Comparison of ENCODE assay signal across 25 cellular contexts in genomic region chr11:86641537-86642270, GRCh38.
"Had no signal": no experiment of that assay in that cellular context is flagged by ENCODE, and none has a peak within 500 bp of the region (broad histone marks: within the 10 kb centered on the region; RNA-seq: fewer than 3 reads in every experiment).

No MANE protein-coding gene starts in this region.

- H3K36me3 ChIP-seq: colonic mucosa, neutrophil, ovary, right lobe of liver, thyroid gland had no signal

- H3K4me3 ChIP-seq: colonic mucosa, dorsolateral prefrontal cortex, ovary, right lobe of liver, thyroid gland had no signal

- DNase-seq: activated B cell treated with CpG ODN at 0.5 μM for 24 hours; activated CD4-positive, alpha-beta T cell treated with anti-CD3 and anti-CD28 coated beads, Interleukin-2, amount 50 U/mL, for 1 hour; activated CD8-positive, alpha-beta memory T cell treated with anti-CD3 and anti-CD28 coated beads, Interleukin-2, amount 10 ng/mL, durations not matched to agents 7 days and 5 days; activated CD8-positive, alpha-beta T cell treated with anti-CD3 and anti-CD28 coated beads, Interleukin-2, amount 10 ng/mL, durations not matched to agents 7 days and 5 days; activated naive CD8-positive, alpha-beta T cell treated with anti-CD3 and anti-CD28 coated beads, Interleukin-2, amount 50 U/mL, for 24 hours; activated T-cell treated with anti-CD3 and anti-CD28 coated beads, Interleukin-2, amount 50 U/mL, for 48 hours; amygdala; colonic mucosa; dorsolateral prefrontal cortex; effector memory CD4-positive, alpha-beta T cell; erythroblast; foreskin fibroblast; head of caudate nucleus; hippocampal formation; left cardiac atrium; mammary epithelial cell; naive B cell; nephron progenitor cell; ovary; right lobe of liver; stimulated activated CD4-positive, alpha-beta T cell treated with anti-CD3 and anti-CD28 coated beads, Interleukin-15, amount 100 ng/mL, for 24 hours; stimulated activated naive CD8-positive, alpha-beta T cell treated with anti-CD3 and anti-CD28 coated beads, Interleukin-15, Interleukin-2, amounts not matched to agents 100 U/mL and 50 U/mL, for 24 hours; T-helper 1 cell; thyroid gland had no signal

- H3K9me3 ChIP-seq: colonic mucosa, neutrophil, ovary, right lobe of liver, thyroid gland had no signal

- ATAC-seq: activated CD8-positive, alpha-beta memory T cell treated with anti-CD3 and anti-CD28 coated beads, Interleukin-2, amount 10 ng/mL, durations not matched to agents 7 days and 5 days; activated CD8-positive, alpha-beta T cell treated with anti-CD3 and anti-CD28 coated beads, Interleukin-2, amount 10 ng/mL, durations not matched to agents 7 days and 5 days; activated naive CD8-positive, alpha-beta T cell treated with anti-CD3 and anti-CD28 coated beads, Interleukin-2, amount 50 U/mL, for 24 hours; right lobe of liver; stimulated activated naive CD8-positive, alpha-beta T cell treated with anti-CD3 and anti-CD28 coated beads, Interleukin-15, Interleukin-2, amounts not matched to agents 100 U/mL and 50 U/mL, for 24 hours had no signal

- H3K27me3 ChIP-seq: colonic mucosa, dorsolateral prefrontal cortex, neutrophil, ovary, right lobe of liver, thyroid gland had no signal

- H3K4me1 ChIP-seq: colonic mucosa, right lobe of liver had no signal

- H3K27ac ChIP-seq: colonic mucosa, neutrophil, right lobe of liver, thyroid gland had no signal
